Comparison of ENCODE assay signal across 10 cellular contexts in genomic region chr6:110476046-110476849, GRCh38. TPM values are rescaled to one million over a fixed set of nuclear protein-coding genes. Genes with fewer than 3 reads are reported as not detected.
DNase-seq lines count a peak whose midpoint lies in the region; ATAC-seq and TF ChIP-seq lines count a peak whose summit lies in the region.
"Had no signal": no experiment of that assay in that cellular context is flagged by ENCODE, and none has a peak within 500 bp of the region (broad histone marks: within the 10 kb centered on the region; RNA-seq: fewer than 3 reads in every experiment).

SLC22A16 (minus strand) TSS chr6:110476613; CDS start chr6:110476574, 39 bp downstream.

- CTCF ChIA-PET in MCF 10A (lab: Yijun Ruan, JAX), result no interaction called here

- TF ChIP-seq CTCF in breast epithelium (IDR thresholded peaks at IDR 0.05) (no peak), MCF 10A (IDR thresholded peaks at IDR 0.05; ENCODE audit: unreplicated experiment) (no peak), astrocyte of the spinal cord (IDR thresholded peaks at IDR 0.05; ENCODE audit: low read depth, low read length) (no peak), kidney epithelial cell (IDR thresholded peaks at IDR 0.05; ENCODE audit: insufficient read depth, low read length, poor library complexity, severe bottlenecking) (no peak)

- H3K4me3 ChIP-seq in breast epithelium (peak within 1 kb of the TSS; percentile 43 to 65 (median 44)), astrocyte of the spinal cord (ENCODE audit: low read depth, low read length) (peak within 1 kb of the TSS; percentile 25), kidney epithelial cell (ENCODE audit: low read depth, low read length) (peak within 1 kb of the TSS; percentile 32)

- no peak within 1 kb of the TSS for H3K27ac Mint-ChIP-seq in MCF 10A (ENCODE audit: low read depth, unreplicated experiment)

- in situ Hi-C loops in astrocyte of the spinal cord (cut with HindIII; ENCODE audit: low sequenced_read_pairs), result no loop called here

- H3K9me3 Mint-ChIP-seq in MCF 10A (ENCODE audit: unreplicated experiment), result no peaks in the 10 kb centered on the region

- peaks cover 0 to 11% of the 10 kb centered on the region in 2 donors for H3K27me3 ChIP-seq in breast epithelium
- peaks cover 8% of the 10 kb centered on the region for H3K27me3 ChIP-seq in kidney epithelial cell (ENCODE audit: control insufficient read depth, insufficient read depth, low read length)

- no peaks in the 10 kb centered on the region for H3K4me1 Mint-ChIP-seq in MCF 10A (ENCODE audit: insufficient read depth, unreplicated experiment)

- no peaks in the 10 kb centered on the region for H3K36me3 ChIP-seq in breast epithelium
- no peaks in the 10 kb centered on the region for H3K36me3 ChIP-seq in kidney epithelial cell (ENCODE audit: control insufficient read depth, insufficient read depth, low read length)

- no peak within 1 kb of the TSS for H3K27ac ChIP-seq in breast epithelium

- H3K36me3 Mint-ChIP-seq in MCF 10A (ENCODE audit: insufficient read depth, unreplicated experiment), result no peaks in the 10 kb centered on the region

- H3K27me3 Mint-ChIP-seq in MCF 10A (ENCODE audit: insufficient read depth, unreplicated experiment), result no peaks in the 10 kb centered on the region

- no peak for ATAC-seq in left colon

- intact Hi-C loops in breast epithelium (cut with DNase I; ENCODE audit: low total_unique reads), result no loop called here
- intact Hi-C loops in MCF 10A (cut with micrococcal nuclease), result no loop called here
- intact Hi-C loops in left colon (cut with DNase I, micrococcal nuclease), result no loop called here

- no peak within 1 kb of the TSS for H3K4me3 Mint-ChIP-seq in MCF 10A (ENCODE audit: unreplicated experiment)

- DNase-seq in breast epithelium (ENCODE audit: low spot score in 2 of 2), result no peak
- no peak for DNase-seq in MCF 10A (ENCODE audit: unreplicated experiment)
- no peak for DNase-seq in astrocyte of the spinal cord (ENCODE audit: low read depth, low spot score)
- DNase-seq in kidney epithelial cell (ENCODE audit: low read depth), result no peak
- DNase-seq in left colon, result no peak
- no peak for DNase-seq in ureter (ENCODE audit: low spot score)
- DNase-seq in NCI-H2081 treated with DMSO at 0.1 percent for 48 hours (lab: John Stamatoyannopoulos, UW), result no peak
- DNase-seq in NCI-H446 (lab: John Stamatoyannopoulos, UW), result no peak
- DNase-seq: EL, T1000 had no signal

- H3K4me1 ChIP-seq in breast epithelium, result no peaks in the 10 kb centered on the region

- no TSS peak for BruUV-seq in MCF 10A (replicated peaks; lab: Mats Ljungman, UMichigan)

- H3K9me3 ChIP-seq in breast epithelium, result no peaks in the 10 kb centered on the region

- no peak for TF ChIP-seq POLR2A in breast epithelium (IDR thresholded peaks at IDR 0.05)

- POLR2A ChIA-PET in MCF 10A (lab: Yijun Ruan, JAX), result interaction anchor here (0.5 kb wide), 1 partner anchor 21 kb away, joined by 3 read pairs; no protein-coding TSS in a partner anchor

RNA-seq across cellular contexts. Expression of gene SLC22A16, which starts in this region (rescaled TPM):
- total RNA-seq in breast epithelium (1 to 10 TPM in 1 of 3 donors, under 1 TPM in 2; 0.15 to 2.9 (median 0.33) TPM), MCF 10A (2022) (not detected in 2 replicates), kidney epithelial cell (0.71 TPM in 1 of 2 replicates, not detected in the other), left colon (not detected), ureter (not detected)
